28 cellular contexts compared by ENCODE assay signal in the genomic region with DNA sequence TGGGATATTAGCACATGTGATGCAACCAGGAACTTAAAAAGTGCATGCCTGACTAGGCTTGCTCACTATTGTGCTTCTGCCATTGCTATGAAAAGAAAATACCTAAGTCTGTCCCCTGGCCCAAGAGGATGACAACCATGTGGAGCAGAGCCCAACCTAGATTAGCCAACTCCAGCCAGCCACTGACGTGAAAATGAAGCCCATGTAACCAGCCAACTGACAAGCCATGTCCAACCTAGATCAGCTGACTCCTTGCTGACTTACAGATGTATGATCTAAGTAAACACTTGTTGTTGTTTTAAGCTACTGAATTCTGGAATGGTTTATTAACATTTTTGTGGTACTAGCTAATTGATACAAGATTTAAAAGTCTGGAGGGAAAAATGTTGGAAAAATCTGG. TPM values are rescaled to one million over a fixed set of nuclear protein-coding genes. Genes with fewer than 3 reads are reported as not detected.
A peak's percentile ranks its signal among the peaks of the same experiment; 100 is the strongest.
DNase-seq lines count a peak whose midpoint lies in the region; ATAC-seq and TF ChIP-seq lines count a peak whose summit lies in the region.
"Had no signal": no experiment of that assay in that cellular context is flagged by ENCODE, and none has a peak within 500 bp of the region (broad histone marks: within the 10 kb centered on the region; RNA-seq: fewer than 3 reads in every experiment).

No MANE protein-coding gene starts in this region.

- TF ChIP-seq CTCF in HFFc6 (IDR thresholded peaks at IDR 0.05) (no peak), fibroblast of the aortic adventitia (IDR thresholded peaks at IDR 0.05; ENCODE audit: insufficient read depth, low read length) (no peak), psoas muscle (IDR thresholded peaks at IDR 0.05) (no peak)

- in situ Hi-C loops in SK-MEL-5 (cut with HindIII; ENCODE audit: low pct_unique_long_range_greater_than_20kb, low sequenced_read_pairs): no loop called here

- peak overlapping the region; percentile 83 for H3K27ac ChIP-seq in psoas muscle
- H3K27ac ChIP-seq: neural progenitor cell, SK-N-MC, tibial artery had no signal

- H3K4me1 Mint-ChIP-seq in HFFc6 (ENCODE audit: low read depth): peaks cover 19% of the 10 kb centered on the region
- H3K4me1 Mint-ChIP-seq: activated CD4-positive, alpha-beta T cell treated with anti-CD3 and anti-CD28 coated beads for 36 hours; GM23338; stimulated activated naive CD8-positive, alpha-beta T cell treated with anti-CD3 and anti-CD28 coated beads, Interleukin-15, amount 100 ng/mL, for 72 hours had no signal

- ATAC-seq in psoas muscle: peak; percentile 83 to 90 (median 89)
- ATAC-seq: activated CD4-positive, alpha-beta T cell treated with anti-CD3 and anti-CD28 coated beads for 36 hours; CD8-positive, alpha-beta T cell; GM23338; stimulated activated naive CD8-positive, alpha-beta T cell treated with anti-CD3 and anti-CD28 coated beads, Interleukin-15, amount 100 ng/mL, for 72 hours had no signal

- DNase-seq in HFFc6 (peak; percentile 3), SK-MEL-5 (ENCODE audit: low read depth, low spot score) (peak; percentile 13), fibroblast of the aortic adventitia (ENCODE audit: low read depth) (peak; percentile 43), psoas muscle (peak in 1 of 2 donors; percentile 19), DMS 273 treated with DMSO at 0.1 percent for 48 hours (lab: John Stamatoyannopoulos, UW) (no peak)
- no peak for DNase-seq in activated CD4-positive, alpha-beta T cell treated with anti-CD3 and anti-CD28 coated beads for 4 hours
- no peak for DNase-seq in activated effector memory CD4-positive, alpha-beta T cell treated with anti-CD3 and anti-CD28 coated beads, Interleukin-2, amount 50 U/mL, for 16 hours
- DNase-seq: activated CD4-positive, alpha-beta T cell treated with anti-CD3 and anti-CD28 coated beads for 36 hours; activated naive CD4-positive, alpha-beta T cell treated with anti-CD3 and anti-CD28 coated beads, Interleukin-2, amount 50 U/mL, for 16 hours; AML-193; aorta; caudate nucleus; CD8-positive, alpha-beta T cell; dermis blood vessel endothelial cell; DMS153; islet precursor cell; Karpas-422; NCI-H1092; NCI-H187 treated with DMSO at 0.1 percent for 48 hours; NCI-H526; posterior cingulate gyrus; stimulated activated naive CD8-positive, alpha-beta T cell treated with anti-CD3 and anti-CD28 coated beads, Interleukin-15, amount 100 ng/mL, for 72 hours; tibial artery had no signal

- peaks cover 30% of the 10 kb centered on the region for H3K36me3 Mint-ChIP-seq in HFFc6 (ENCODE audit: low read depth)

- H3K36me3 ChIP-seq in psoas muscle (ENCODE audit: insufficient read depth in 1 of 2, low read depth in 1 of 2): peaks cover 0 to 21% of the 10 kb centered on the region in 2 donors

- H3K27ac Mint-ChIP-seq in HFFc6: no peak overlapping the region
- H3K27ac Mint-ChIP-seq: activated CD4-positive, alpha-beta T cell treated with anti-CD3 and anti-CD28 coated beads for 36 hours; CD8-positive, alpha-beta T cell; GM23338; neural progenitor cell; stimulated activated naive CD8-positive, alpha-beta T cell treated with anti-CD3 and anti-CD28 coated beads, Interleukin-15, amount 100 ng/mL, for 72 hours; T-helper 1 cell treated with Interleukin-12 subunit alpha and Interleukin-12 subunit beta and Interleukin-4 antibody, amounts not matched to agents 30 μg/mL and 1 μg/mL, for 36 hours had no signal

- H3K4me1 ChIP-seq in psoas muscle: peaks cover 21% of the 10 kb centered on the region
- H3K4me1 ChIP-seq: tibial artery had no signal

- H3K4me3 ChIP-seq in fibroblast of the aortic adventitia (ENCODE audit: low read depth, low read length): no peak overlapping the region
- H3K4me3 ChIP-seq in psoas muscle: no peak overlapping the region
- H3K4me3 ChIP-seq: GM23338, lung, neural progenitor cell, SK-N-MC, tibial artery had no signal

- H3K9me3 ChIP-seq in psoas muscle: no peaks in the 10 kb centered on the region
- H3K9me3 ChIP-seq: tibial artery had no signal

- no peaks in the 10 kb centered on the region for H3K27me3 ChIP-seq in psoas muscle (ENCODE audit: insufficient read depth in 3 of 3, low read length in 2 of 3)
- H3K27me3 ChIP-seq: neural progenitor cell, tibial artery had no signal

- no peaks in the 10 kb centered on the region for H3K9me3 Mint-ChIP-seq in HFFc6
- H3K9me3 Mint-ChIP-seq: CD8-positive, alpha-beta T cell; GM23338; neural progenitor cell; stimulated activated naive CD8-positive, alpha-beta T cell treated with anti-CD3 and anti-CD28 coated beads, Interleukin-15, amount 100 ng/mL, for 72 hours; T-helper 1 cell treated with Interleukin-12 subunit alpha and Interleukin-12 subunit beta and Interleukin-4 antibody, amounts not matched to agents 30 μg/mL and 1 μg/mL, for 36 hours had no signal

- intact Hi-C loops in psoas muscle (cut with DNase I): no loop called here

- no peak overlapping the region for H3K4me3 Mint-ChIP-seq in HFFc6
- H3K4me3 Mint-ChIP-seq: activated CD4-positive, alpha-beta T cell treated with anti-CD3 and anti-CD28 coated beads for 36 hours; CD8-positive, alpha-beta T cell; GM23338; neural progenitor cell; stimulated activated naive CD8-positive, alpha-beta T cell treated with anti-CD3 and anti-CD28 coated beads, Interleukin-15, amount 100 ng/mL, for 72 hours; T-helper 1 cell treated with Interleukin-12 subunit alpha and Interleukin-12 subunit beta and Interleukin-4 antibody, amounts not matched to agents 30 μg/mL and 1 μg/mL, for 36 hours had no signal

- H3K27me3 Mint-ChIP-seq in HFFc6 (ENCODE audit: insufficient read depth): no peaks in the 10 kb centered on the region; the same call in 1 of the 2 replicates
- H3K27me3 Mint-ChIP-seq: activated CD4-positive, alpha-beta T cell treated with anti-CD3 and anti-CD28 coated beads for 36 hours; stimulated activated naive CD8-positive, alpha-beta T cell treated with anti-CD3 and anti-CD28 coated beads, Interleukin-15, amount 100 ng/mL, for 72 hours had no signal

- 13 to 25% (median 14%) methylated on average over 1 of the region's 1 CpG for WGBS in psoas muscle, 3 donors

RNA-seq across cellular contexts. Expression of gene PIGU, which starts 47.5 kb away (rescaled TPM):
- total RNA-seq in HFFc6 (2021; fragmentation: NEBNext Ultra II Directional; extraction: Animal tissue kit (Norgen Biotek cat#: 25700)): 10 to 100 TPM; 22.5 to 28.9 (median 24.9) TPM
- total RNA-seq in SK-MEL-5 (2014; rRNA removed; shearing (Covaris generic)): 32.1 and 38.2 TPM in 2 replicates
- polyA plus RNA-seq in SK-MEL-5 (2015; cell fraction: cytosol; rRNA removed): 48.0 and 49.1 TPM in 2 replicates
- polyA plus RNA-seq in SK-MEL-5 (2015; cell fraction: nucleus; rRNA removed): 12.3 and 19.0 TPM in 2 replicates
- total RNA-seq in fibroblast of the aortic adventitia (ENCODE audit: low replicate concordance) (3.7 and 21.1 TPM in 2 replicates), psoas muscle (10 to 100 TPM in 3 of 4 donors, 1 to 10 TPM in 1; 9.5 to 15.0 (median 10.6) TPM)
- 10 to 100 TPM; 16.4 to 34.2 (median 17.1) TPM for polyA plus RNA-seq in psoas muscle

Comparison
In these comparisons a context has a peak if more than half of its experiments do, and no peak if none do; other contexts are left out.
1. DNase-seq: peak in HFFc6 (single experiment), SK-MEL-5 (single experiment) and fibroblast of the aortic adventitia (single experiment); none in activated CD4-positive, alpha-beta T cell treated with anti-CD3 and anti-CD28 coated beads for 4 hours (0 of 2), DMS 273 treated with DMSO at 0.1 percent for 48 hours (single experiment) and activated effector memory CD4-positive, alpha-beta T cell treated with anti-CD3 and anti-CD28 coated beads, Interleukin-2, amount 50 U/mL, for 16 hours (single experiment).